11 cellular contexts compared by ENCODE assay signal in genomic region chr1:78176448-78176847, GRCh38.
DNase-seq lines count a peak whose midpoint lies in the region; ATAC-seq and TF ChIP-seq lines count a peak whose summit lies in the region.
"Had no signal": no experiment of that assay in that cellular context is flagged by ENCODE, and none has a peak within 500 bp of the region (broad histone marks: within the 10 kb centered on the region; RNA-seq: fewer than 3 reads in every experiment).

No MANE protein-coding gene starts in this region.

- H3K36me3 ChIP-seq in thyroid gland: no peaks in the 10 kb centered on the region

- TF ChIP-seq CTCF in foreskin keratinocyte (conservative IDR thresholded peaks at IDR 0.05) (no peak), thyroid gland (IDR thresholded peaks at IDR 0.05) (no peak)

- no peak overlapping the region for H3K27ac ChIP-seq in foreskin keratinocyte
- no peak overlapping the region for H3K27ac ChIP-seq in thyroid gland

- H3K27me3 Mint-ChIP-seq in stimulated activated memory B cell treated with anti-CD40 and anti-IgM and Interleukin-4, amounts not matched to agents 10 μg/mL and 1 μg/mL and 100 μg/mL, for 72 hours: peaks cover 11% of the 10 kb centered on the region

- H3K36me3 Mint-ChIP-seq in stimulated activated memory B cell treated with anti-CD40 and anti-IgM and Interleukin-4, amounts not matched to agents 10 μg/mL and 1 μg/mL and 100 μg/mL, for 72 hours: no peaks in the 10 kb centered on the region

- peaks cover 17% of the 10 kb centered on the region for H3K4me1 ChIP-seq in foreskin keratinocyte
- no peaks in the 10 kb centered on the region for H3K4me1 ChIP-seq in thyroid gland

- DNase-seq in COLO668 (lab: John Stamatoyannopoulos, UW; ENCODE audit: unreplicated experiment) (peak; percentile 65), LHCN-M2 (ENCODE audit: low read depth) (peak; percentile 98), SHP77 treated with DMSO at 0.1 percent for 48 hours (lab: John Stamatoyannopoulos, UW) (peak; percentile 11), foreskin keratinocyte (peak; percentile 74 to 86), thyroid gland (no peak)
- DNase-seq: activated naive CD4-positive, alpha-beta T cell treated with anti-CD3 and anti-CD28 coated beads for 36 hours; hippocampal formation had no signal

- 42 to 47% methylated on average over 3 of the region's 3 CpGs for WGBS in thyroid gland, 2 donors

- H3K4me3 ChIP-seq in thyroid gland (replicated peaks in 1 of 3): no peak overlapping the region

- H3K9me3 ChIP-seq in thyroid gland: no peaks in the 10 kb centered on the region

- no peak overlapping the region for H3K4me3 Mint-ChIP-seq in stimulated activated memory B cell treated with anti-CD40 and anti-IgM and Interleukin-4, amounts not matched to agents 10 μg/mL and 1 μg/mL and 100 μg/mL, for 72 hours
- H3K4me3 Mint-ChIP-seq: activated naive CD4-positive, alpha-beta T cell treated with anti-CD3 and anti-CD28 coated beads for 36 hours; neural crest cell had no signal

- ATAC-seq in foreskin keratinocyte (peak; percentile 69), HG03097 (IDR thresholded peaks at IDR 0.05; ENCODE audit: low FRiP score, unreplicated experiment) (no peak), GM19328 (IDR thresholded peaks at IDR 0.05; ENCODE audit: unreplicated experiment) (no peak)
- no peak for ATAC-seq in stimulated activated memory B cell treated with anti-CD40 and anti-IgM and Interleukin-4, amounts not matched to agents 10 μg/mL and 1 μg/mL and 100 μg/mL, for 72 hours

- intact Hi-C loops in thyroid gland (cut with DNase I): no loop called here

- H3K4me1 Mint-ChIP-seq in stimulated activated memory B cell treated with anti-CD40 and anti-IgM and Interleukin-4, amounts not matched to agents 10 μg/mL and 1 μg/mL and 100 μg/mL, for 72 hours: no peaks in the 10 kb centered on the region
- H3K4me1 Mint-ChIP-seq: neural crest cell had no signal

- no peak for TF ChIP-seq POLR2A in thyroid gland (IDR thresholded peaks at IDR 0.05)

- H3K9me3 Mint-ChIP-seq in stimulated activated memory B cell treated with anti-CD40 and anti-IgM and Interleukin-4, amounts not matched to agents 10 μg/mL and 1 μg/mL and 100 μg/mL, for 72 hours: no peaks in the 10 kb centered on the region
- H3K9me3 Mint-ChIP-seq: activated naive CD4-positive, alpha-beta T cell treated with anti-CD3 and anti-CD28 coated beads for 36 hours; neural crest cell had no signal

- H3K27me3 ChIP-seq in foreskin keratinocyte (no peaks in the 10 kb centered on the region), thyroid gland (no peaks in the 10 kb centered on the region)

- H3K27ac Mint-ChIP-seq in stimulated activated memory B cell treated with anti-CD40 and anti-IgM and Interleukin-4, amounts not matched to agents 10 μg/mL and 1 μg/mL and 100 μg/mL, for 72 hours: no peak overlapping the region
- H3K27ac Mint-ChIP-seq: activated naive CD4-positive, alpha-beta T cell treated with anti-CD3 and anti-CD28 coated beads for 36 hours had no signal

Comparison
In these comparisons a context has a peak if more than half of its experiments do, and no peak if none do; other contexts are left out.
1. DNase-seq: peak in COLO668 (single experiment), LHCN-M2 (single experiment), SHP77 treated with DMSO at 0.1 percent for 48 hours (single experiment) and foreskin keratinocyte (2 of 2); none in thyroid gland (0 of 2).